In the genomic region with DNA sequence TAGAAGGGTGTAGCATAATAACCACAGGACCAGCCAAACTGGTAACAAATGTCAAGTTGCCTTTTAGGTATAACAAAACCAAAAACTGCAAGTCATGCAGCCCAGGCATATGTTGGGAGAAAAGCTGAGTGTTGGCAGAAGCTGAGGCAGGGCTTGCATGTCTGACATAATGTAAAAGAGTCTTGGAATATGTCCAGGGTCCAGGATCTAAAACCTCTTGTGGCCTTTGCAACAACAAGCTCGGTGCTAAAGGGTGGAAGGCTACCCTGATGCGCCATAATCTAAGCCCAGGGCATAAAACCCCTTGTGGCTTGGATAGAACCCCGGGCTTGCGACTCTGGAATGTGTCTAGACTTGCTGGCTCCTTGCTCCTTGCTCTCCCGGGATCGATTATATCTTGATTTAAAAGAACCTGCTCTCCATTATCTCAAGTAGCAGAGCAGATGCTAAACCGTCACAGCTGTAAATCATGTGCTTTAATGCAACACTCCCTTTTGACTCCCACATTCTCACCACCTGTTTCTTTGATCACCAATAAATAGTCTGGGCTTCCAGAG, we compare ENCODE assay signal across 10 cellular contexts. TPM values are rescaled to one million over a fixed set of nuclear protein-coding genes. Genes with fewer than 3 reads are reported as not detected.
DNase-seq lines count a peak whose midpoint lies in the region; ATAC-seq and TF ChIP-seq lines count a peak whose summit lies in the region.
"Had no signal": no experiment of that assay in that cellular context is flagged by ENCODE, and none has a peak within 500 bp of the region (broad histone marks: within the 10 kb centered on the region; RNA-seq: fewer than 3 reads in every experiment).

No MANE protein-coding gene starts in this region.

- DNase-seq in Caki2 (ENCODE audit: low read depth), result peak; percentile 8
- peak; percentile 95 for DNase-seq in NCI-H1105 (lab: John Stamatoyannopoulos, UW)
- no peak for DNase-seq in SK-N-SH
- DNase-seq in islet precursor cell, result peak; percentile 66
- DNase-seq in activated T-helper 1 cell treated with anti-CD3 and anti-CD28 coated beads, Interleukin-12 subunit alpha, Interleukin-12 subunit beta, Interleukin-2, Interleukin-4 antibody, amounts not matched to agents 30 ng/mL and 10 ng/mL and 1 ng/mL, durations not matched to agents 14 hours and 24 hours and 36 hours (ENCODE audit: low spot score), result no peak
- no peak for DNase-seq in stimulated activated CD4-positive, alpha-beta T cell treated with anti-CD3 and anti-CD28 coated beads, Interleukin-2, amount 100 ng/mL, for 24 hours
- DNase-seq in NCI-H526 treated with DMSO at 0.1 percent for 48 hours (lab: John Stamatoyannopoulos, UW), result no peak
- DNase-seq: activated CD4-positive, CD25-positive, alpha-beta regulatory T cell; NCI-H526 had no signal

- intact Hi-C loops in activated T-helper 1 cell treated with anti-CD3 and anti-CD28 coated beads, Interleukin-12 subunit alpha, Interleukin-12 subunit beta, Interleukin-2, Interleukin-4 antibody, amounts not matched to agents 30 ng/mL and 10 ng/mL and 1 ng/mL, durations not matched to agents 14 hours and 24 hours and 36 hours (cut with micrococcal nuclease), result no loop called here

- H3K4me3 ChIP-seq in SK-N-SH (ENCODE audit: low read depth in 2 of 2, low read length in 1 of 2), result no peak overlapping the region

- TF ChIP-seq RAD21 in SK-N-SH (IDR thresholded peaks at IDR 0.05; ENCODE audit: low read length), result no peak

- no peak for TF ChIP-seq CTCF in SK-N-SH (IDR thresholded peaks at IDR 0.05)

- H2AFZ ChIP-seq in SK-N-SH (ENCODE audit: low read depth), result peak overlapping the region; percentile 76

- no peak for ATAC-seq in GM21381 (IDR thresholded peaks at IDR 0.05; ENCODE audit: unreplicated experiment)

- H3K4me1 Mint-ChIP-seq in activated T-helper 1 cell treated with anti-CD3 and anti-CD28 coated beads, Interleukin-12 subunit alpha, Interleukin-12 subunit beta, Interleukin-2, Interleukin-4 antibody, amounts not matched to agents 30 ng/mL and 10 ng/mL and 1 ng/mL, durations not matched to agents 14 hours and 24 hours and 36 hours (ENCODE audit: low read depth), result no peaks in the 10 kb centered on the region

- no peaks in the 10 kb centered on the region for H3K27me3 ChIP-seq in SK-N-SH (ENCODE audit: insufficient read depth)

- H3K9me2 ChIP-seq in SK-N-SH, result no peaks in the 10 kb centered on the region

- no peak overlapping the region for H3K27ac Mint-ChIP-seq in activated T-helper 1 cell treated with anti-CD3 and anti-CD28 coated beads, Interleukin-12 subunit alpha, Interleukin-12 subunit beta, Interleukin-2, Interleukin-4 antibody, amounts not matched to agents 30 ng/mL and 10 ng/mL and 1 ng/mL, durations not matched to agents 14 hours and 24 hours and 36 hours

- no peak for TF ChIP-seq EP300 in SK-N-SH (IDR thresholded peaks at IDR 0.05; ENCODE audit: borderline replicate concordance in 1 of 2, low read depth in 1 of 2, low read length in 1 of 2)

- H3K27me3 Mint-ChIP-seq in activated T-helper 1 cell treated with anti-CD3 and anti-CD28 coated beads, Interleukin-12 subunit alpha, Interleukin-12 subunit beta, Interleukin-2, Interleukin-4 antibody, amounts not matched to agents 30 ng/mL and 10 ng/mL and 1 ng/mL, durations not matched to agents 14 hours and 24 hours and 36 hours (ENCODE audit: insufficient read depth), result peaks cover 3% of the 10 kb centered on the region

- POLR2A ChIA-PET in SK-N-SH (lab: Yijun Ruan, JAX), result no interaction called here

- no peaks in the 10 kb centered on the region for H3K9me3 ChIP-seq in SK-N-SH

- no peak overlapping the region for H3K4me2 ChIP-seq in SK-N-SH

- in situ Hi-C loops in Caki2 (cut with HindIII; ENCODE audit: low pct_unique_long_range_greater_than_20kb, low sequenced_read_pairs), result no loop called here

- H3K36me3 Mint-ChIP-seq in activated T-helper 1 cell treated with anti-CD3 and anti-CD28 coated beads, Interleukin-12 subunit alpha, Interleukin-12 subunit beta, Interleukin-2, Interleukin-4 antibody, amounts not matched to agents 30 ng/mL and 10 ng/mL and 1 ng/mL, durations not matched to agents 14 hours and 24 hours and 36 hours (ENCODE audit: low read depth), result no peaks in the 10 kb centered on the region

- H3K4me3 Mint-ChIP-seq in activated T-helper 1 cell treated with anti-CD3 and anti-CD28 coated beads, Interleukin-12 subunit alpha, Interleukin-12 subunit beta, Interleukin-2, Interleukin-4 antibody, amounts not matched to agents 30 ng/mL and 10 ng/mL and 1 ng/mL, durations not matched to agents 14 hours and 24 hours and 36 hours, result no peak overlapping the region

- H3K79me2 ChIP-seq in SK-N-SH (ENCODE audit: insufficient read depth), result no peaks in the 10 kb centered on the region

- CTCF ChIA-PET in SK-N-SH (lab: Yijun Ruan, JAX), result interaction anchor here (1.3 kb wide), 1 partner anchor 15 kb away, joined by 3 read pairs; no protein-coding TSS in a partner anchor

- no peaks in the 10 kb centered on the region for H3K9me3 Mint-ChIP-seq in activated T-helper 1 cell treated with anti-CD3 and anti-CD28 coated beads, Interleukin-12 subunit alpha, Interleukin-12 subunit beta, Interleukin-2, Interleukin-4 antibody, amounts not matched to agents 30 ng/mL and 10 ng/mL and 1 ng/mL, durations not matched to agents 14 hours and 24 hours and 36 hours

- H3F3A ChIP-seq in SK-N-SH (replicated peaks; ENCODE audit: insufficient read depth), result no peaks in the 10 kb centered on the region

- no peaks in the 10 kb centered on the region for H4K20me1 ChIP-seq in SK-N-SH (ENCODE audit: insufficient read depth)

- peaks cover 0 to 6% of the 10 kb centered on the region in 2 experiments; a peak in 1 of 4 replicates for H3K4me1 ChIP-seq in SK-N-SH (ENCODE audit: control insufficient read depth in 1 of 2, insufficient read depth in 2 of 2, low read depth in 1 of 2, low read length in 1 of 2)

- H3K9ac ChIP-seq in SK-N-SH, result no peak overlapping the region

- no peaks in the 10 kb centered on the region for H3K36me3 ChIP-seq in SK-N-SH (replicated peaks in 1 of 2; ENCODE audit: control insufficient read depth in 1 of 2, insufficient read depth in 2 of 2, low read length in 1 of 2)

- H3K27ac ChIP-seq in SK-N-SH (ENCODE audit: low read depth in 2 of 2, low read length in 1 of 2), result peak overlapping the region in 1 of 2 experiments; percentile 39; a peak in 2 of 4 replicates

- WGBS in SK-N-SH (ENCODE audit: low lambda C conversion rate), result 34% methylated on average over 4 of the region's 7 CpGs

TF ChIP-seq in SK-N-SH, 30 proteins besides CTCF, POLR2A, EP300 and RAD21:
- peak; percentile 17; the same call in 1 of the 2 replicates for TF ChIP-seq GATA2 (CRISPR knock-in tag; IDR thresholded peaks at IDR 0.05)
- no peak for TF ChIP-seq USF1 (IDR thresholded peaks at IDR 0.05; ENCODE audit: borderline replicate concordance, low read depth)
- TF ChIP-seq MXI1 (IDR thresholded peaks at IDR 0.05; ENCODE audit: low read depth, low read length), result no peak
- peak; percentile 10; the same call in 1 of the 2 replicates for TF ChIP-seq NFIC (IDR thresholded peaks at IDR 0.05; ENCODE audit: borderline replicate concordance)
- no peak for TF ChIP-seq POLR2AphosphoS5 (IDR thresholded peaks at IDR 0.05; ENCODE audit: low read depth, low read length)
- no peak for TF ChIP-seq FOXJ3 (CRISPR knock-in tag; IDR thresholded peaks at IDR 0.05)
- TF ChIP-seq TCF12 (IDR thresholded peaks at IDR 0.05), result peak; percentile 62; the same call in 1 of the 2 replicates
TF ChIP-seq in SK-N-SH: peak in this region for 3.

RNA-seq across cellular contexts. Expression of gene SLC35A3, which starts 26.5 kb away (rescaled TPM):
- 12.4 and 13.4 TPM in 2 replicates for total RNA-seq in Caki2 (2014; rRNA removed; shearing (Covaris generic); ENCODE audit: low replicate concordance)
- polyA plus RNA-seq in SK-N-SH (2012; rRNA removed), result 5.7 and 7.4 TPM in 2 replicates
- 8.0 and 8.1 TPM in 2 replicates for polyA plus RNA-seq in SK-N-SH (2012; cell fraction: cytosol; rRNA removed)
- 7.0 and 12.4 TPM in 2 replicates for polyA plus RNA-seq in SK-N-SH (2012; cell fraction: nucleus; rRNA removed)
- total RNA-seq in activated T-helper 1 cell treated with anti-CD3 and anti-CD28 coated beads, Interleukin-12 subunit alpha, Interleukin-12 subunit beta, Interleukin-2, Interleukin-4 antibody, amounts not matched to agents 30 ng/mL and 10 ng/mL and 1 ng/mL, durations not matched to agents 14 hours and 24 hours and 36 hours, result 16.0 and 16.3 TPM in 2 replicates

Comparison
In these comparisons a context has a peak if more than half of its experiments do, and no peak if none do; other contexts are left out.
1. DNase-seq: peak in Caki2 (single experiment), NCI-H1105 (single experiment) and islet precursor cell (single experiment); none in SK-N-SH (single experiment), activated T-helper 1 cell treated with anti-CD3 and anti-CD28 coated beads, Interleukin-12 subunit alpha, Interleukin-12 subunit beta, Interleukin-2, Interleukin-4 antibody, amounts not matched to agents 30 ng/mL and 10 ng/mL and 1 ng/mL, durations not matched to agents 14 hours and 24 hours and 36 hours (single experiment), stimulated activated CD4-positive, alpha-beta T cell treated with anti-CD3 and anti-CD28 coated beads, Interleukin-2, amount 100 ng/mL, for 24 hours (0 of 2) and NCI-H526 treated with DMSO at 0.1 percent for 48 hours (single experiment).